9 cellular contexts compared by ENCODE assay signal in genomic region chr7:111089822-111090426, GRCh38.
DNase-seq lines count a peak whose midpoint lies in the region; ATAC-seq and TF ChIP-seq lines count a peak whose summit lies in the region.
"Had no signal": no experiment of that assay in that cellular context is flagged by ENCODE, and none has a peak within 500 bp of the region (broad histone marks: within the 10 kb centered on the region; RNA-seq: fewer than 3 reads in every experiment).

No MANE protein-coding gene starts in this region.

- peak; percentile 60 for ATAC-seq in HG03159 (IDR thresholded peaks at IDR 0.05; ENCODE audit: unreplicated experiment)
- ATAC-seq in HG03457 (IDR thresholded peaks at IDR 0.05; ENCODE audit: unreplicated experiment), result no peak

- H3K36me3 ChIP-seq in brain microvascular endothelial cell (replicated peaks), result no peaks in the 10 kb centered on the region
- H3K36me3 ChIP-seq: HAP-1 had no signal

- H3K27ac ChIP-seq in brain microvascular endothelial cell, result no peak overlapping the region
- no peak overlapping the region for H3K27ac ChIP-seq in substantia nigra (ENCODE audit: low read depth, low read length, poor library complexity, severe bottlenecking)

- H3K4me3 ChIP-seq in brain microvascular endothelial cell (ENCODE audit: low read depth, low read length), result no peak overlapping the region

- in situ Hi-C loops in ACHN (cut with HindIII; ENCODE audit: low pct_ligation_motif_present, low pct_unique_long_range_greater_than_20kb, low sequenced_read_pairs), result no loop called here
- in situ Hi-C loops in brain microvascular endothelial cell (cut with HindIII; ENCODE audit: low pct_ligation_motif_present, low sequenced_read_pairs), result no loop called here

- peak; percentile 46 for TF ChIP-seq CTCF in GM12874 (IDR thresholded peaks at IDR 0.05; ENCODE audit: insufficient read depth, low read depth, low read length)
- TF ChIP-seq CTCF in brain microvascular endothelial cell (IDR thresholded peaks at IDR 0.05; ENCODE audit: low read depth, low read length, missing control alignments), result peak; percentile 68

- DNase-seq in ACHN (peak; percentile 73), NCI-H748 (lab: John Stamatoyannopoulos, UW; ENCODE audit: unreplicated experiment) (peak; percentile 78), brain microvascular endothelial cell (peak; percentile 13), kidney glomerular epithelial cell (lab: John Stamatoyannopoulos, UW) (peak; percentile 61), substantia nigra (lab: John Stamatoyannopoulos, UW) (no peak)

- no peaks in the 10 kb centered on the region for H3K27me3 ChIP-seq in brain microvascular endothelial cell (replicated peaks)

Comparison
In these comparisons a context has a peak if more than half of its experiments do, and no peak if none do; other contexts are left out.
1. DNase-seq: peak in ACHN (single experiment), NCI-H748 (single experiment), brain microvascular endothelial cell (single experiment) and kidney glomerular epithelial cell (single experiment); none in substantia nigra (0 of 49).